ENCODE assay signal across 8 cellular contexts in genomic region chr6:41191569-41191968, GRCh38. TPM values are rescaled to one million over a fixed set of nuclear protein-coding genes. Genes with fewer than 3 reads are reported as not detected.
A peak's percentile ranks its signal among the peaks of the same experiment; 100 is the strongest.
DNase-seq lines count a peak whose midpoint lies in the region; ATAC-seq and TF ChIP-seq lines count a peak whose summit lies in the region.

No MANE protein-coding gene starts in this region.

- H3K36me3 Mint-ChIP-seq in nephron progenitor cell (ENCODE audit: low read depth) = no peaks in the 10 kb centered on the region

- H3K79me2 ChIP-seq in OCI-LY7 (ENCODE audit: insufficient read depth, low read depth, low read length) = no peaks in the 10 kb centered on the region

- H2AFZ ChIP-seq in OCI-LY7 (ENCODE audit: low read length) = no peak overlapping the region

- no peaks in the 10 kb centered on the region for H3K4me1 Mint-ChIP-seq in nephron progenitor cell

- peaks cover 15% of the 10 kb centered on the region for H3K9me3 Mint-ChIP-seq in nephron progenitor cell

- peak; percentile 62 for DNase-seq in GM10248 (ENCODE audit: extremely low spot score)
- peak; percentile 31 for DNase-seq in OCI-LY7 (ENCODE audit: low spot score)
- peak; percentile 70 for DNase-seq in ecto neural progenitor cell (ENCODE audit: low spot score)
- DNase-seq in nephron progenitor cell = peak; percentile 54
- DNase-seq in GM19238 (ENCODE audit: insufficient read length, low spot score) = no peak
- no peak for DNase-seq in NCI-H748 treated with DMSO at 0.1 percent for 48 hours (lab: John Stamatoyannopoulos, UW)

- CTCF ChIA-PET in GM10248 (lab: Yijun Ruan, JAX) = interaction anchor here (0.7 to 4.7 kb wide), 13 partner anchors 9 to 163 kb away, joined by 3 to 24 read pairs (median 3); partner anchors contain the start of gene TREML2
- CTCF ChIA-PET in OCI-LY7 (lab: Charles Lee; ENCODE audit: unreplicated experiment) = no interaction called here

- no peak overlapping the region for H3K27ac Mint-ChIP-seq in nephron progenitor cell

- POLR2A ChIA-PET in GM10248 (lab: Yijun Ruan, JAX) = no interaction called here
- POLR2A ChIA-PET in OCI-LY7 (lab: Charles Lee) = no interaction called here

- H3K4me3 Mint-ChIP-seq in nephron progenitor cell = no peak overlapping the region

- intact Hi-C loops in OCI-LY7 (cut with micrococcal nuclease; ENCODE audit: unreplicated experiment) = no loop called here

- TF ChIP-seq CTCF in GM10248 (IDR thresholded peaks at IDR 0.05; ENCODE audit: control extremely low read depth, extremely low read depth, low read depth, missing control alignments) = peak; percentile 54
- TF ChIP-seq CTCF in OCI-LY7 (conservative IDR thresholded peaks at IDR 0.05; ENCODE audit: low read length) = peak; percentile 73
- peak; percentile 52 for TF ChIP-seq CTCF in nephron progenitor cell (IDR thresholded peaks at IDR 0.05)

- H3K4me3 ChIP-seq in OCI-LY7 (ENCODE audit: low read depth, low read length, poor library complexity, severe bottlenecking) = no peak overlapping the region

- peaks cover 57% of the 10 kb centered on the region for H3K27me3 Mint-ChIP-seq in nephron progenitor cell (ENCODE audit: low read depth, poor library complexity)

- no peak for ATAC-seq in HG02870 (IDR thresholded peaks at IDR 0.05; ENCODE audit: unreplicated experiment)
- ATAC-seq in HG03039 (IDR thresholded peaks at IDR 0.05; ENCODE audit: unreplicated experiment) = no peak

- BruUV-seq in OCI-LY7 (replicated peaks; lab: Mats Ljungman, UMichigan) = no TSS peak

- peaks cover 41% of the 10 kb centered on the region for H3K36me3 ChIP-seq in OCI-LY7 (ENCODE audit: insufficient read depth, low read length)

- no peak overlapping the region for H3K4me2 ChIP-seq in OCI-LY7 (ENCODE audit: low read length)

- H3K4me1 ChIP-seq in OCI-LY7 (ENCODE audit: insufficient read depth, low read length, poor library complexity, severe bottlenecking) = peaks cover 3% of the 10 kb centered on the region

- no peaks in the 10 kb centered on the region for H3K9me2 ChIP-seq in OCI-LY7 (ENCODE audit: insufficient read depth, low read length)

- no peak overlapping the region for H3K27ac ChIP-seq in OCI-LY7 (ENCODE audit: low read depth, low read length, poor library complexity, severe bottlenecking)

- no peaks in the 10 kb centered on the region for H4K20me1 ChIP-seq in OCI-LY7 (ENCODE audit: insufficient read depth, low read length)

- peaks cover 16% of the 10 kb centered on the region; the same call in 1 of the 2 replicates for H3K9me3 ChIP-seq in OCI-LY7 (ENCODE audit: low read length)

RNA-seq across cellular contexts. Expression of gene TREML2, which starts 9.4 kb away (rescaled TPM):
- 5.5 and 6.2 TPM in 2 replicates for total RNA-seq in OCI-LY7 (2014; rRNA removed; shearing (Covaris generic))
- total RNA-seq in OCI-LY7 (2022) = 15.1 and 17.4 TPM in 2 replicates

RNA-seq across cellular contexts. Expression of gene TREM2, which starts 28.7 kb away (rescaled TPM):
- total RNA-seq in OCI-LY7 (2014; rRNA removed; shearing (Covaris generic)) = not detected in 2 replicates
- not detected in 2 replicates for total RNA-seq in OCI-LY7 (2022)

RNA-seq across cellular contexts. Expression of gene TREML4, which starts 36.6 kb away (rescaled TPM):
- not detected in 2 replicates for total RNA-seq in OCI-LY7 (2014; rRNA removed; shearing (Covaris generic))
- total RNA-seq in OCI-LY7 (2022) = not detected in 2 replicates

RNA-seq across cellular contexts. Expression of gene TREML1, which starts 37.4 kb away (rescaled TPM):
- not detected in 2 replicates for total RNA-seq in OCI-LY7 (2014; rRNA removed; shearing (Covaris generic))
- not detected in 2 replicates for total RNA-seq in OCI-LY7 (2022)

Comparison
In these comparisons a context has a peak if more than half of its experiments do, and no peak if none do; other contexts are left out.
1. DNase-seq: peak in GM10248 (single experiment), OCI-LY7 (single experiment), ecto neural progenitor cell (single experiment) and nephron progenitor cell (single experiment); none in GM19238 (single experiment) and NCI-H748 treated with DMSO at 0.1 percent for 48 hours (single experiment).
2. Peak in every context shown above with its lines, with median percentiles within 50 percentile points of each other: CTCF ChIP-seq.